19 cellular contexts compared by ENCODE assay signal in genomic region chr1:16275591-16275990, GRCh38.
"Had no signal": no experiment of that assay in that cellular context is flagged by ENCODE, and none has a peak within 500 bp of the region (broad histone marks: within the 10 kb centered on the region; RNA-seq: fewer than 3 reads in every experiment).

No MANE protein-coding gene starts in this region.

- H3K36me3 ChIP-seq: neutrophil, ovary, right lobe of liver had no signal

- H3K27ac ChIP-seq: epithelial cell of prostate, esophagus squamous epithelium, gastroesophageal sphincter, neutrophil, ovary, right lobe of liver, tibial nerve had no signal

- H3K4me3 ChIP-seq: esophagus squamous epithelium, gastroesophageal sphincter, ovary, right lobe of liver, tibial nerve had no signal

- H3K27ac Mint-ChIP-seq: stimulated activated memory B cell treated with anti-CD40 and anti-IgM and Interleukin-4, amounts not matched to agents 10 μg/mL and 1 μg/mL and 100 μg/mL, for 72 hours; stimulated activated naive CD8-positive, alpha-beta T cell treated with anti-CD3 and anti-CD28 coated beads, Interleukin-15, Interleukin-2, amounts not matched to agents 100 ng/mL and 50 ng/mL, for 24 hours had no signal

- ATAC-seq: effector memory CD8-positive, alpha-beta T cell; gastroesophageal sphincter; naive thymus-derived CD4-positive, alpha-beta T cell; right lobe of liver; stimulated activated memory B cell treated with anti-CD40 and anti-IgM and Interleukin-4, amounts not matched to agents 10 μg/mL and 1 μg/mL and 100 μg/mL, for 72 hours had no signal

- H3K9me3 Mint-ChIP-seq: effector memory CD8-positive, alpha-beta T cell; immature natural killer cell; naive thymus-derived CD4-positive, alpha-beta T cell; stimulated activated memory B cell treated with anti-CD40 and anti-IgM and Interleukin-4, amounts not matched to agents 10 μg/mL and 1 μg/mL and 100 μg/mL, for 72 hours; stimulated activated naive CD8-positive, alpha-beta T cell treated with anti-CD3 and anti-CD28 coated beads, Interleukin-15, Interleukin-2, amounts not matched to agents 100 ng/mL and 50 ng/mL, for 24 hours had no signal

- H3K4me3 Mint-ChIP-seq: effector memory CD8-positive, alpha-beta T cell; immature natural killer cell; naive thymus-derived CD4-positive, alpha-beta T cell; stimulated activated memory B cell treated with anti-CD40 and anti-IgM and Interleukin-4, amounts not matched to agents 10 μg/mL and 1 μg/mL and 100 μg/mL, for 72 hours; stimulated activated naive CD8-positive, alpha-beta T cell treated with anti-CD3 and anti-CD28 coated beads, Interleukin-15, Interleukin-2, amounts not matched to agents 100 ng/mL and 50 ng/mL, for 24 hours had no signal

- H3K4me1 ChIP-seq: right lobe of liver had no signal

- H3K9me3 ChIP-seq: esophagus squamous epithelium, gastroesophageal sphincter, neutrophil, ovary, right lobe of liver, tibial nerve had no signal

- DNase-seq: effector memory CD8-positive, alpha-beta T cell; esophagus squamous epithelium; foreskin fibroblast; immature natural killer cell; kidney; left colon; mammary epithelial cell; naive thymus-derived CD4-positive, alpha-beta T cell; ovary; retina; right lobe of liver; stimulated activated CD4-positive, alpha-beta T cell treated with anti-CD3 and anti-CD28 coated beads, Interleukin-1b, Interleukin-23, amount 100 ng/mL, for 48 hours; stimulated activated CD4-positive, alpha-beta T cell treated with anti-CD3 and anti-CD28 coated beads, Interleukin-4, amount 100 ng/mL, for 24 hours had no signal

- H3K27me3 Mint-ChIP-seq: effector memory CD8-positive, alpha-beta T cell; naive thymus-derived CD4-positive, alpha-beta T cell; stimulated activated memory B cell treated with anti-CD40 and anti-IgM and Interleukin-4, amounts not matched to agents 10 μg/mL and 1 μg/mL and 100 μg/mL, for 72 hours; stimulated activated naive CD8-positive, alpha-beta T cell treated with anti-CD3 and anti-CD28 coated beads, Interleukin-15, Interleukin-2, amounts not matched to agents 100 ng/mL and 50 ng/mL, for 24 hours had no signal

- H3K36me3 Mint-ChIP-seq: immature natural killer cell had no signal
